Comparison of ENCODE assay signal across 8 cellular contexts in the genomic region with DNA sequence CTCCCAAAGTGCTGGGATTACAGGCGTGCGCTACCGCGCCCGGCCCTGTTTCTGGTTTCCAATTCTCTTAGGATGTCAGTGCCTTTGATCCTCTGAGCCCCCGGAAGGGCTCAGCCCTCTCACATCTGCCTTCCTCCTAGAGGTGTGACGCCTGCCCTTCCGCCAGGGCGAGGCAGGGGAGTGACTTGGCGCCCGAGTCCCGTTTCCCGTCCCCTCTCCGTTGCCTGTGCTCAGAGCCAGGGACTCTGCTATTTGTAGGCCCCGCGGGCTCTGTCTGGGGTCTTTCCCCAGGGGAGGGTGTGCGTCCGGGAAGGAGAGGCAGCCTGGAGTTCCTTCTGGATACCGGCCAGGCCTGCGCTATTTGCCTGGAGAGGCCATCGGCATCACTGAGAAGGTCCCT.
DNase-seq lines count a peak whose midpoint lies in the region; ATAC-seq and TF ChIP-seq lines count a peak whose summit lies in the region.

No MANE protein-coding gene starts in this region.

- no peak overlapping the region for H3K4me3 ChIP-seq in fibroblast of pulmonary artery (replicated peaks; ENCODE audit: low read depth, low read length)

- peak overlapping the region; percentile 55 for H3K4me3 Mint-ChIP-seq in activated CD8-positive, alpha-beta T cell treated with anti-CD3 and anti-CD28 coated beads for 36 hours

- H3K27me3 Mint-ChIP-seq in activated CD8-positive, alpha-beta T cell treated with anti-CD3 and anti-CD28 coated beads for 36 hours: no peaks in the 10 kb centered on the region

- POLR2A ChIA-PET in activated CD8-positive, alpha-beta T cell treated with anti-CD3 and anti-CD28 coated beads for 36 hours (lab: Charles Lee): no interaction called here

- peak; percentile 66 for DNase-seq in activated CD8-positive, alpha-beta T cell treated with anti-CD3 and anti-CD28 coated beads for 36 hours
- DNase-seq in fibroblast of pulmonary artery (ENCODE audit: low read depth) (peak; percentile 16), NCI-H2171 (lab: John Stamatoyannopoulos, UW) (no peak), amygdala (lab: John Stamatoyannopoulos, UW) (no peak)
- DNase-seq in stimulated activated CD4-positive, alpha-beta T cell treated with anti-CD3 and anti-CD28 coated beads, Interleukin-2, amount 100 ng/mL, for 4 hours (ENCODE audit: low read depth): peak; percentile 47

- ATAC-seq in GM21619 (IDR thresholded peaks at IDR 0.05; ENCODE audit: unreplicated experiment) (peak; percentile 42), HG03039 (IDR thresholded peaks at IDR 0.05; ENCODE audit: unreplicated experiment) (no peak), HG03025 (IDR thresholded peaks at IDR 0.05; ENCODE audit: low FRiP score, unreplicated experiment) (no peak)
- ATAC-seq in activated CD8-positive, alpha-beta T cell treated with anti-CD3 and anti-CD28 coated beads for 36 hours: peak; percentile 86

- peaks cover 43% of the 10 kb centered on the region for H3K4me1 Mint-ChIP-seq in activated CD8-positive, alpha-beta T cell treated with anti-CD3 and anti-CD28 coated beads for 36 hours (ENCODE audit: low read depth)

- H3K36me3 Mint-ChIP-seq in activated CD8-positive, alpha-beta T cell treated with anti-CD3 and anti-CD28 coated beads for 36 hours (ENCODE audit: low read depth): no peaks in the 10 kb centered on the region

- intact Hi-C loops in activated CD8-positive, alpha-beta T cell treated with anti-CD3 and anti-CD28 coated beads for 36 hours (cut with micrococcal nuclease): no loop called here

- peaks cover 8% of the 10 kb centered on the region for H3K9me3 Mint-ChIP-seq in activated CD8-positive, alpha-beta T cell treated with anti-CD3 and anti-CD28 coated beads for 36 hours

- TF ChIP-seq CTCF in activated CD8-positive, alpha-beta T cell treated with anti-CD3 and anti-CD28 coated beads for 36 hours (IDR thresholded peaks at IDR 0.05): no peak
- TF ChIP-seq CTCF in fibroblast of pulmonary artery (IDR thresholded peaks at IDR 0.05; ENCODE audit: low read length, missing control alignments): no peak

- peak overlapping the region; percentile 88 for H3K27ac Mint-ChIP-seq in activated CD8-positive, alpha-beta T cell treated with anti-CD3 and anti-CD28 coated beads for 36 hours

- CTCF ChIA-PET in activated CD8-positive, alpha-beta T cell treated with anti-CD3 and anti-CD28 coated beads for 36 hours (lab: Charles Lee): interaction anchor here (0.7 kb wide), 1 partner anchor 12 kb away, joined by 3 read pairs; no protein-coding TSS in a partner anchor

Comparison
In these comparisons a context has a peak if more than half of its experiments do, and no peak if none do; other contexts are left out.
1. ATAC-seq: peak in GM21619 (single experiment) and activated CD8-positive, alpha-beta T cell treated with anti-CD3 and anti-CD28 coated beads for 36 hours (single experiment); none in HG03039 (single experiment) and HG03025 (single experiment).
2. DNase-seq: peak in activated CD8-positive, alpha-beta T cell treated with anti-CD3 and anti-CD28 coated beads for 36 hours (single experiment), fibroblast of pulmonary artery (single experiment) and stimulated activated CD4-positive, alpha-beta T cell treated with anti-CD3 and anti-CD28 coated beads, Interleukin-2, amount 100 ng/mL, for 4 hours (single experiment); none in NCI-H2171 (single experiment) and amygdala (0 of 56).